Comparison of ENCODE assay signal across 9 cellular contexts in genomic region chr16:67199011-67199807, GRCh38. TPM values are rescaled to one million over a fixed set of nuclear protein-coding genes. Genes with fewer than 3 reads are reported as not detected.
DNase-seq lines count a peak whose midpoint lies in the region; ATAC-seq and TF ChIP-seq lines count a peak whose summit lies in the region.
"Had no signal": no experiment of that assay in that cellular context is flagged by ENCODE, and none has a peak within 500 bp of the region (broad histone marks: within the 10 kb centered on the region; RNA-seq: fewer than 3 reads in every experiment).

A gene with protein sequence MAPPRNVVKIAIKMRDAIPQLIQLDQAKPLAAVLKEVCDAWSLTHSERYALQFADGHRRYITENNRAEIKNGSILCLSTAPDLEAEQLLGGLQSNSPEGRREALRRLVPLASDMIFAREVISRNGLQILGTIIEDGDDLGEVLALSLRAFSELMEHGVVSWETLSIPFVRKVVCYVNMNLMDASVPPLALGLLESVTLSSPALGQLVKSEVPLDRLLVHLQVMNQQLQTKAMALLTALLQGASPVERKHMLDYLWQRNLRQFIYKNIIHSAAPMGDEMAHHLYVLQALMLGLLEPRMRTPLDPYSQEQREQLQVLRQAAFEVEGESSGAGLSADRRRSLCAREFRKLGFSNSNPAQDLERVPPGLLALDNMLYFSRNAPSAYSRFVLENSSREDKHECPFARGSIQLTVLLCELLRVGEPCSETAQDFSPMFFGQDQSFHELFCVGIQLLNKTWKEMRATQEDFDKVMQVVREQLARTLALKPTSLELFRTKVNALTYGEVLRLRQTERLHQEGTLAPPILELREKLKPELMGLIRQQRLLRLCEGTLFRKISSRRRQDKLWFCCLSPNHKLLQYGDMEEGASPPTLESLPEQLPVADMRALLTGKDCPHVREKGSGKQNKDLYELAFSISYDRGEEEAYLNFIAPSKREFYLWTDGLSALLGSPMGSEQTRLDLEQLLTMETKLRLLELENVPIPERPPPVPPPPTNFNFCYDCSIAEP (plus strand): TSS chr16:67199131. CDS start chr16:67199327, 196 bp downstream.

- no peak within 1 kb of the TSS for H4K8ac ChIP-seq in mesendoderm (ENCODE audit: low read depth, low read length)

- no peak within 1 kb of the TSS for H2AK5ac ChIP-seq in mesendoderm (ENCODE audit: low read length)

- H2BK5ac ChIP-seq in mesendoderm (ENCODE audit: low read length): no peak within 1 kb of the TSS

- peak within 1 kb of the TSS; percentile 72 for H3K9ac ChIP-seq in mesendoderm (ENCODE audit: low read length)
- no peak within 1 kb of the TSS for H3K9ac ChIP-seq in Karpas-422 (ENCODE audit: low read length)

- peaks cover 4% of the 10 kb centered on the region for H3K79me1 ChIP-seq in mesendoderm (ENCODE audit: low read length)

- H3K4ac ChIP-seq in mesendoderm (ENCODE audit: low read depth, low read length): no peak within 1 kb of the TSS

- WGBS in mesendoderm (ENCODE audit: extremely low coverage, insufficient coverage, low lambda C conversion rate): no CpG with 5 or more reads among the region's 61 CpGs
- 46 to 49% methylated on average over 50 to 61 of the region's 61 CpGs for WGBS in aorta, 2 donors

- no peak within 1 kb of the TSS for H3K4me3 ChIP-seq in effector memory CD4-positive, alpha-beta T cell (ENCODE audit: insufficient read depth, low read depth, low read length, poor library complexity, severe bottlenecking)
- peak within 1 kb of the TSS; percentile 47 for H3K4me3 ChIP-seq in mesendoderm (ENCODE audit: low read length)
- H3K4me3 ChIP-seq in aorta (ENCODE audit: low read length in 2 of 2): no peak within 1 kb of the TSS
- no peak within 1 kb of the TSS for H3K4me3 ChIP-seq in Karpas-422 (ENCODE audit: low read length)

- H3K79me2 ChIP-seq in mesendoderm (ENCODE audit: control insufficient read depth, insufficient read depth, low read length) (peaks cover 3% of the 10 kb centered on the region), Karpas-422 (ENCODE audit: low read length) (peaks cover 4% of the 10 kb centered on the region)

- no peak within 1 kb of the TSS for H2BK15ac ChIP-seq in mesendoderm (replicated peaks; ENCODE audit: low read depth)

- DNase-seq in AG09319 (ENCODE audit: extremely low read depth, low read depth): no peak
- peak; percentile 71 for DNase-seq in LoVo (ENCODE audit: low spot score)
- no peak for DNase-seq in effector memory CD4-positive, alpha-beta T cell
- DNase-seq in mesendoderm: peak; percentile 90
- no peak for DNase-seq in aorta
- no peak for DNase-seq in hepatic stellate cell (ENCODE audit: low spot score)
- no peak for DNase-seq in Kasumi-1 (lab: John Stamatoyannopoulos, UW)
- no peak for DNase-seq in Karpas-422
- DNase-seq: natural killer cell had no signal

- H2BK120ac ChIP-seq in mesendoderm (ENCODE audit: low read depth, low read length): no peak within 1 kb of the TSS

- no peaks in the 10 kb centered on the region for H3K27me3 ChIP-seq in effector memory CD4-positive, alpha-beta T cell (replicated peaks; ENCODE audit: control insufficient read depth, insufficient read depth, low read length, poor library complexity, severe bottlenecking)
- H3K27me3 ChIP-seq in mesendoderm (ENCODE audit: insufficient read depth, low read length, poor library complexity): no peaks in the 10 kb centered on the region
- H3K27me3 ChIP-seq in aorta (ENCODE audit: control insufficient read depth in 1 of 2, insufficient read depth in 2 of 2, low read length in 1 of 2): no peaks in the 10 kb centered on the region
- no peaks in the 10 kb centered on the region for H3K27me3 ChIP-seq in Karpas-422 (ENCODE audit: low read length)

- H3K23ac ChIP-seq in mesendoderm (ENCODE audit: low read length): no peak within 1 kb of the TSS

- TF ChIP-seq CTCF in AG09319 (IDR thresholded peaks at IDR 0.05; ENCODE audit: low read depth, low read length): peak; percentile 34

- H3K4me2 ChIP-seq in mesendoderm (ENCODE audit: low read length): peak within 1 kb of the TSS; percentile 76
- H3K4me2 ChIP-seq in Karpas-422 (ENCODE audit: low read depth, low read length, poor library complexity, severe bottlenecking): no peak within 1 kb of the TSS

- H3K27ac ChIP-seq in effector memory CD4-positive, alpha-beta T cell (ENCODE audit: insufficient read depth, low read length, poor library complexity, severe bottlenecking): peak within 1 kb of the TSS; percentile 20
- H3K27ac ChIP-seq in mesendoderm (ENCODE audit: low read depth, low read length) (no peak within 1 kb of the TSS), aorta (ENCODE audit: low read depth in 1 of 2, low read length in 2 of 2) (no peak within 1 kb of the TSS), Karpas-422 (ENCODE audit: low read length) (no peak within 1 kb of the TSS)

- no peaks in the 10 kb centered on the region for H3K9me3 ChIP-seq in effector memory CD4-positive, alpha-beta T cell (ENCODE audit: control insufficient read depth, low read length)
- H3K9me3 ChIP-seq in aorta (ENCODE audit: control insufficient read depth, low read length): no peaks in the 10 kb centered on the region
- H3K9me3 ChIP-seq in Karpas-422 (ENCODE audit: low read length): no peaks in the 10 kb centered on the region

- H2AFZ ChIP-seq in Karpas-422 (ENCODE audit: low read length): no peak within 1 kb of the TSS

- peaks cover 13% of the 10 kb centered on the region for H4K20me1 ChIP-seq in Karpas-422 (ENCODE audit: insufficient read depth, low read depth, low read length)

- H3K18ac ChIP-seq in mesendoderm (ENCODE audit: low read length): no peak within 1 kb of the TSS

- intact Hi-C loops in aorta (cut with DNase I): no loop called here

- H3K56ac ChIP-seq in mesendoderm (ENCODE audit: low read length): peak within 1 kb of the TSS; percentile 81

- no peaks in the 10 kb centered on the region for H3K4me1 ChIP-seq in effector memory CD4-positive, alpha-beta T cell (ENCODE audit: control insufficient read depth, insufficient read depth, low read length, poor library complexity, severe bottlenecking)
- H3K4me1 ChIP-seq in mesendoderm (ENCODE audit: control insufficient read depth, low read depth, low read length) (no peaks in the 10 kb centered on the region), aorta (ENCODE audit: control insufficient read depth in 1 of 2, insufficient read depth in 2 of 2, low read length in 2 of 2) (no peaks in the 10 kb centered on the region), Karpas-422 (ENCODE audit: low read length) (peaks cover under 1% of the 10 kb centered on the region; the same call in 1 of the 2 replicates)

- no peaks in the 10 kb centered on the region for H3K9me2 ChIP-seq in Karpas-422 (replicated peaks; ENCODE audit: insufficient read depth, low read length)

- no peak for ATAC-seq in aorta (ENCODE audit: low FRiP score)

- peaks cover 65% of the 10 kb centered on the region for H3K36me3 ChIP-seq in effector memory CD4-positive, alpha-beta T cell (ENCODE audit: control insufficient read depth, insufficient read depth, low read length)
- peaks cover 27% of the 10 kb centered on the region for H3K36me3 ChIP-seq in mesendoderm (ENCODE audit: control insufficient read depth, insufficient read depth, low read length)
- peaks cover 0 to 16% of the 10 kb centered on the region in 2 donors for H3K36me3 ChIP-seq in aorta (ENCODE audit: control insufficient read depth in 1 of 2, insufficient read depth in 2 of 2, low read length in 1 of 2)
- peaks cover 8% of the 10 kb centered on the region; the same call in 1 of the 2 replicates for H3K36me3 ChIP-seq in Karpas-422 (ENCODE audit: insufficient read depth, low read length)

- H4K5ac ChIP-seq in mesendoderm (ENCODE audit: low read length): no peak within 1 kb of the TSS

RNA-seq across cellular contexts. Expression of the gene that starts here (rescaled TPM):
- 2.1 TPM for polyA plus RNA-seq in mesendoderm (2013, experiment 1 of 2)
- 2.1 TPM for polyA plus RNA-seq in mesendoderm (2013, experiment 2 of 2)
- total RNA-seq in aorta: 1 to 10 TPM in 1 of 2 donors, under 1 TPM in 1; 0.97 to 3.4 TPM
- 1 to 10 TPM; 5.8 to 7.4 TPM for polyA plus RNA-seq in aorta
- total RNA-seq in Karpas-422 (2014; rRNA removed; shearing (Covaris generic); ENCODE audit: low replicate concordance): 0.82 and 5.6 TPM in 2 replicates

Comparison
In these comparisons a context has a peak if more than half of its experiments do, and no peak if none do; other contexts are left out.
1. DNase-seq: peak in LoVo (single experiment) and mesendoderm (single experiment); none in AG09319 (single experiment), effector memory CD4-positive, alpha-beta T cell (0 of 3), aorta (0 of 2), hepatic stellate cell (single experiment), Kasumi-1 (0 of 2) and Karpas-422 (single experiment).